In genomic region chr11:70445091-70445490, GRCh38 we compare ENCODE assay signal across 33 cellular contexts.
"Had no signal": no experiment of that assay in that cellular context is flagged by ENCODE, and none has a peak within 500 bp of the region (broad histone marks: within the 10 kb centered on the region; RNA-seq: fewer than 3 reads in every experiment).

No MANE protein-coding gene starts in this region.

- H3K4me1 ChIP-seq: ascending aorta had no signal

- H3K27me3 ChIP-seq: ascending aorta, cardiac muscle cell had no signal

- DNase-seq: activated B cell treated with CpG ODN at 0.5 μM for 24 hours; activated CD4-positive, alpha-beta memory T cell treated with anti-CD3 and anti-CD28 coated beads for 36 hours; activated CD4-positive, alpha-beta T cell treated with anti-CD3 and anti-CD28 coated beads for 4 hours; activated CD4-positive, alpha-beta T cell treated with anti-CD3 and anti-CD28 coated beads, Interleukin-2, amount 10 ng/mL, durations not matched to agents 24 days and 14 days; activated CD4-positive, alpha-beta T cell treated with anti-CD3 and anti-CD28 coated beads, Interleukin-2, amount 50 U/mL, for 1 hour; activated CD4-positive, alpha-beta T cell treated with anti-CD3 and anti-CD28 coated beads, Interleukin-2, amount 50 U/mL, for 4 hours; activated CD4-positive, CD25-positive, alpha-beta regulatory T cell treated with anti-CD3 and anti-CD28 coated beads, Interleukin-2, amount 50 U/mL, for 72 hours; activated CD8-positive, alpha-beta memory T cell treated with anti-CD3 and anti-CD28 coated beads, Interleukin-2, amount 50 U/mL, for 48 hours; activated CD8-positive, alpha-beta T cell treated with anti-CD3 and anti-CD28 coated beads for 36 hours; activated effector memory CD4-positive, alpha-beta T cell treated with Interleukin-2 at 50 U/mL for 16 hours; activated gamma-delta T cell; activated naive CD4-positive, alpha-beta T cell treated with anti-CD3 and anti-CD28 coated beads, Interleukin-2, amount 10 ng/mL, durations not matched to agents 7 days and 5 days; activated naive CD4-positive, alpha-beta T cell treated with Interleukin-2 at 50 U/mL for 16 hours; activated naive CD8-positive, alpha-beta T cell treated with anti-CD3 and anti-CD28 coated beads, Interleukin-2, amount 10 ng/mL, durations not matched to agents 7 days and 5 days; activated naive CD8-positive, alpha-beta T cell treated with anti-CD3 and anti-CD28 coated beads, Interleukin-2, amount 50 U/mL, for 24 hours; activated T-cell treated with anti-CD3 and anti-CD28 coated beads, Interleukin-2, amount 50 U/mL, for 24 hours; activated T-cell treated with anti-CD3 and anti-CD28 coated beads, Interleukin-2, amount 50 U/mL, for 48 hours; amygdala; anterior cingulate cortex; central memory CD4-positive, alpha-beta T cell; SW 1271; T-helper 1 cell; T-helper 2 cell; T-helper 9 cell had no signal

- H3K27ac Mint-ChIP-seq: activated B cell treated with CpG ODN at 0.5 μM for 24 hours; activated CD4-positive, alpha-beta memory T cell treated with anti-CD3 and anti-CD28 coated beads for 36 hours; activated CD4-positive, alpha-beta T cell treated with anti-CD3 and anti-CD28 coated beads, Interleukin-2, amount 10 ng/mL, durations not matched to agents 24 days and 14 days; activated CD8-positive, alpha-beta T cell treated with anti-CD3 and anti-CD28 coated beads for 36 hours; activated naive CD4-positive, alpha-beta T cell treated with anti-CD3 and anti-CD28 coated beads, Interleukin-2, amount 10 ng/mL, durations not matched to agents 7 days and 5 days; activated naive CD8-positive, alpha-beta T cell; activated naive CD8-positive, alpha-beta T cell treated with anti-CD3 and anti-CD28 coated beads, Interleukin-2, amount 10 ng/mL, durations not matched to agents 7 days and 5 days; activated naive CD8-positive, alpha-beta T cell treated with anti-CD3 and anti-CD28 coated beads, Interleukin-2, amount 50 U/mL, for 24 hours; activated T-cell treated with anti-CD3 and anti-CD28 coated beads, Interleukin-2, amount 50 U/mL, for 24 hours; activated T-helper 2 cell treated with anti-CD3 and anti-CD28 coated beads, Interferon-gamma antibody, Interleukin-2, Interleukin-4, amounts not matched to agents 10 μg/mL and 5 μg/mL and 100 μg/mL, durations not matched to agents 14 hours and 24 hours and 36 hours; brain; T-helper 1 cell treated with Interleukin-12 subunit alpha and Interleukin-12 subunit beta and Interleukin-4 antibody, amounts not matched to agents 30 μg/mL and 1 μg/mL, for 36 hours; T-helper 2 cell treated with Interferon-gamma antibody and Interleukin-4, amounts not matched to agents 5 μg/mL and 100 μg/mL, for 36 hours had no signal

- H3K27ac ChIP-seq: ascending aorta, cardiac muscle cell, VCaP had no signal

- H3K4me1 Mint-ChIP-seq: activated B cell treated with CpG ODN at 0.5 μM for 24 hours; activated CD4-positive, alpha-beta T cell treated with anti-CD3 and anti-CD28 coated beads, Interleukin-2, amount 10 ng/mL, durations not matched to agents 24 days and 14 days; activated naive CD4-positive, alpha-beta T cell treated with anti-CD3 and anti-CD28 coated beads, Interleukin-2, amount 10 ng/mL, durations not matched to agents 7 days and 5 days; activated naive CD4-positive, alpha-beta T cell treated with anti-CD3 and anti-CD28 coated beads, Interleukin-2, amount 50 U/mL, for 24 hours; activated naive CD8-positive, alpha-beta T cell treated with anti-CD3 and anti-CD28 coated beads, Interleukin-2, amount 10 ng/mL, durations not matched to agents 7 days and 5 days; activated naive CD8-positive, alpha-beta T cell treated with anti-CD3 and anti-CD28 coated beads, Interleukin-2, amount 50 U/mL, for 24 hours had no signal

- H3K4me3 Mint-ChIP-seq: activated B cell treated with CpG ODN at 0.5 μM for 24 hours; activated CD4-positive, alpha-beta memory T cell treated with anti-CD3 and anti-CD28 coated beads for 36 hours; activated CD4-positive, alpha-beta T cell treated with anti-CD3 and anti-CD28 coated beads, Interleukin-2, amount 10 ng/mL, durations not matched to agents 24 days and 14 days; activated CD8-positive, alpha-beta T cell treated with anti-CD3 and anti-CD28 coated beads for 36 hours; activated naive CD4-positive, alpha-beta T cell treated with anti-CD3 and anti-CD28 coated beads, Interleukin-2, amount 10 ng/mL, durations not matched to agents 7 days and 5 days; activated naive CD4-positive, alpha-beta T cell treated with anti-CD3 and anti-CD28 coated beads, Interleukin-2, amount 50 U/mL, for 24 hours; activated naive CD8-positive, alpha-beta T cell; activated naive CD8-positive, alpha-beta T cell treated with anti-CD3 and anti-CD28 coated beads, Interleukin-2, amount 10 ng/mL, durations not matched to agents 7 days and 5 days; activated naive CD8-positive, alpha-beta T cell treated with anti-CD3 and anti-CD28 coated beads, Interleukin-2, amount 50 U/mL, for 24 hours; activated T-cell treated with anti-CD3 and anti-CD28 coated beads, Interleukin-2, amount 50 U/mL, for 24 hours; brain; T-helper 1 cell treated with Interleukin-12 subunit alpha and Interleukin-12 subunit beta and Interleukin-4 antibody, amounts not matched to agents 30 μg/mL and 1 μg/mL, for 36 hours; T-helper 2 cell treated with Interferon-gamma antibody and Interleukin-4, amounts not matched to agents 5 μg/mL and 100 μg/mL, for 36 hours had no signal

- H3K4me3 ChIP-seq: ascending aorta, cardiac muscle cell had no signal

- ATAC-seq: activated CD8-positive, alpha-beta T cell treated with anti-CD3 and anti-CD28 coated beads for 36 hours; activated naive CD8-positive, alpha-beta T cell treated with anti-CD3 and anti-CD28 coated beads, Interleukin-2, amount 50 U/mL, for 24 hours had no signal

- H3K27me3 Mint-ChIP-seq: activated CD4-positive, alpha-beta T cell treated with anti-CD3 and anti-CD28 coated beads, Interleukin-2, amount 10 ng/mL, durations not matched to agents 24 days and 14 days had no signal

- H3K36me3 ChIP-seq: ascending aorta, cardiac muscle cell had no signal
